ENCODE assay signal across 16 cellular contexts in genomic region chr12:22855456-22855855, GRCh38.
"Had no signal": no experiment of that assay in that cellular context is flagged by ENCODE, and none has a peak within 500 bp of the region (broad histone marks: within the 10 kb centered on the region; RNA-seq: fewer than 3 reads in every experiment).

No MANE protein-coding gene starts in this region.

- H3K27ac ChIP-seq: esophagus squamous epithelium, gastroesophageal sphincter, parathyroid adenoma, psoas muscle, right lobe of liver, tibial artery, upper lobe of left lung, uterus had no signal

- H3K27me3 ChIP-seq: gastroesophageal sphincter, right lobe of liver, tibial artery, upper lobe of left lung, uterus had no signal

- H3K4me3 ChIP-seq: esophagus squamous epithelium, gastroesophageal sphincter, psoas muscle, right lobe of liver, tibial artery, upper lobe of left lung, uterus had no signal

- H3K9ac ChIP-seq: parathyroid adenoma had no signal

- H3K36me3 ChIP-seq: esophagus squamous epithelium, gastroesophageal sphincter, right lobe of liver, tibial artery, upper lobe of left lung, uterus had no signal

- DNase-seq: effector memory CD8-positive, alpha-beta T cell; esophagus squamous epithelium; glutamatergic neuron; naive thymus-derived CD4-positive, alpha-beta T cell; nephron progenitor cell; psoas muscle; right lobe of liver; stimulated activated CD4-positive, alpha-beta T cell treated with anti-CD3 and anti-CD28 coated beads, Interleukin-15, amount 100 ng/mL, for 24 hours; stimulated activated CD4-positive, alpha-beta T cell treated with anti-CD3 and anti-CD28 coated beads, Interleukin-1b, Interleukin-23, amount 100 ng/mL, for 48 hours; stimulated activated CD4-positive, alpha-beta T cell treated with anti-CD3 and anti-CD28 coated beads, Interleukin-4, amount 100 ng/mL, for 24 hours; tibial artery; upper lobe of left lung; uterus had no signal

- H3K4me1 ChIP-seq: esophagus squamous epithelium, parathyroid adenoma, psoas muscle, right lobe of liver, uterus had no signal

- H3K9me3 ChIP-seq: esophagus squamous epithelium, gastroesophageal sphincter, psoas muscle, right lobe of liver, tibial artery, upper lobe of left lung, uterus had no signal

- H3K79me2 ChIP-seq: parathyroid adenoma had no signal

- ATAC-seq: effector memory CD8-positive, alpha-beta T cell; gastroesophageal sphincter; naive thymus-derived CD4-positive, alpha-beta T cell; psoas muscle; stimulated activated memory B cell treated with anti-CD40 and anti-IgM and Interleukin-4, amounts not matched to agents 10 μg/mL and 1 μg/mL and 100 μg/mL, for 72 hours had no signal

- H2AFZ ChIP-seq: parathyroid adenoma had no signal
